Comparison of ENCODE assay signal across 23 cellular contexts in genomic region chr1:2517966-2518365, GRCh38. TPM values are rescaled to one million over a fixed set of nuclear protein-coding genes. Genes with fewer than 3 reads are reported as not detected.
A peak's percentile ranks its signal among the peaks of the same experiment; 100 is the strongest.
DNase-seq lines count a peak whose midpoint lies in the region; TF ChIP-seq lines count a peak whose summit lies in the region.
"Had no signal": no experiment of that assay in that cellular context is flagged by ENCODE, and none has a peak within 500 bp of the region (broad histone marks: within the 10 kb centered on the region; RNA-seq: fewer than 3 reads in every experiment).

No MANE protein-coding gene starts in this region.

- H3K4me2 ChIP-seq in BLaER1 treated with 17β-estradiol and CSF1 and Interleukin-3, amounts not matched to agents 10 nM and 100 nM, result peak overlapping the region in 8 of 11 experiments; percentile 39 to 87 (median 75); a peak in 16 of 22 replicates

- H3K4me1 ChIP-seq in BLaER1 treated with 17β-estradiol and CSF1 and Interleukin-3, amounts not matched to agents 10 nM and 100 nM, result peaks cover 0 to 68% (median 60%) of the 10 kb centered on the region in 10 experiments; a peak in 18 of 20 replicates
- H3K4me1 ChIP-seq: BE2C, Caco-2 had no signal

- no peak overlapping the region for H3K27ac ChIP-seq in BLaER1 treated with 17β-estradiol and CSF1 and Interleukin-3, amounts not matched to agents 10 nM and 100 nM
- H3K27ac ChIP-seq in caudate nucleus (ENCODE audit: low read depth, low read length) (peak overlapping the region; percentile 24), dorsolateral prefrontal cortex (peak overlapping the region in 33 of 59 donors; percentile 17 to 86 (median 72))

- H3K9ac ChIP-seq in BLaER1 treated with 17β-estradiol and CSF1 and Interleukin-3, amounts not matched to agents 10 nM and 100 nM, result 0 out of 22 replicates have a peak overlapping the region, but pooled peaks of 2 of the 11 experiments have one; percentile 12 to 14

- no peak for TF ChIP-seq CTCF in dorsolateral prefrontal cortex (IDR thresholded peaks at IDR 0.05 in 54 of 56, conservative IDR thresholded peaks at IDR 0.05 in 2 of 56; ENCODE audit: low read depth in 1 of 56, partially characterized antibody in 56 of 56)

- peaks cover 71 to 91% (median 83%) of the 10 kb centered on the region in 11 experiments for H3K36me3 ChIP-seq in BLaER1 treated with 17β-estradiol and CSF1 and Interleukin-3, amounts not matched to agents 10 nM and 100 nM

- DNase-seq in caudate nucleus (lab: John Stamatoyannopoulos, UW) (no peak), dorsolateral prefrontal cortex (no peak), CD1c-positive myeloid dendritic cell (ENCODE audit: extremely low spot score) (no peak), NCI-H2196 (lab: John Stamatoyannopoulos, UW; ENCODE audit: unreplicated experiment) (no peak), NOMO-1 treated with dmso at 0.1 percent for 144 hours (lab: John Stamatoyannopoulos, UW; ENCODE audit: unreplicated experiment) (no peak), DMS53 treated with DMSO at 0.1 percent for 48 hours (lab: John Stamatoyannopoulos, UW; ENCODE audit: unreplicated experiment) (no peak)
- DNase-seq: 8988T; ACHN; BE2C; C1 segment of cervical spinal cord; Caco-2; Calu3; CD4-positive, alpha-beta T cell; CD8-positive, alpha-beta T cell; DMS79; DND-41; EL; GDM1 had no signal

- H3K9me3 ChIP-seq in BLaER1 treated with 17β-estradiol and CSF1 and Interleukin-3, amounts not matched to agents 10 nM and 100 nM (replicated peaks in 1 of 11), result no peaks in the 10 kb centered on the region
- H3K9me3 ChIP-seq: BE2C, Caco-2 had no signal

- peaks cover 66 to 97% (median 91%) of the 10 kb centered on the region in 11 experiments for H4K20me1 ChIP-seq in BLaER1 treated with 17β-estradiol and CSF1 and Interleukin-3, amounts not matched to agents 10 nM and 100 nM

- H3K27me3 ChIP-seq in BLaER1 treated with 17β-estradiol and CSF1 and Interleukin-3, amounts not matched to agents 10 nM and 100 nM, result no peaks in the 10 kb centered on the region
- H3K27me3 ChIP-seq in dorsolateral prefrontal cortex, result no peaks in the 10 kb centered on the region
- H3K27me3 ChIP-seq: BE2C had no signal

- no peak overlapping the region for H3K4me3 ChIP-seq in BLaER1 treated with 17β-estradiol and CSF1 and Interleukin-3, amounts not matched to agents 10 nM and 100 nM
- no peak overlapping the region for H3K4me3 ChIP-seq in dorsolateral prefrontal cortex
- H3K4me3 ChIP-seq: GM12878 had no signal

- intact Hi-C loops in dorsolateral prefrontal cortex (cut with DNase I), result no loop called here

RNA-seq across cellular contexts. Expression of gene PANK4, which starts 8.4 kb away (rescaled TPM):
- total RNA-seq in dorsolateral prefrontal cortex, result 10 to 100 TPM; 31.4 to 65.2 (median 46.7) TPM

RNA-seq across cellular contexts. Expression of gene HES5, which starts 12.1 kb away (rescaled TPM):
- 10 to 100 TPM in 45 of 120 experiments, 1 to 10 TPM in 74, under 1 TPM in 1; 0.56 to 50.1 (median 8.5) TPM for total RNA-seq in dorsolateral prefrontal cortex
- total RNA-seq: A673; Caco-2; Calu3; CD4-positive, alpha-beta T cell; CD8-positive, alpha-beta T cell; Daoy; G401 had no signal

RNA-seq across cellular contexts. Expression of gene TNFRSF14, which starts 38.2 kb away (rescaled TPM):
- total RNA-seq in dorsolateral prefrontal cortex, result 10 to 100 TPM; 12.0 to 44.5 (median 23.4) TPM

RNA-seq across cellular contexts. Expression of gene PLCH2, which starts 41.9 kb away (rescaled TPM):
- 10 to 100 TPM; 15.5 to 43.3 (median 25.0) TPM for total RNA-seq in dorsolateral prefrontal cortex
- total RNA-seq: A673, Daoy had no signal

Comparison
In these comparisons a context has a peak if more than half of its experiments do, and no peak if none do; other contexts are left out.
1. H3K27ac ChIP-seq: peak in caudate nucleus (single experiment) and dorsolateral prefrontal cortex (33 of 59); none in BLaER1 treated with 17β-estradiol and CSF1 and Interleukin-3, amounts not matched to agents 10 nM and 100 nM (0 of 11).